In genomic region chr2:180219471-180219870, GRCh38 we compare ENCODE assay signal across 21 cellular contexts.
"Had no signal": no experiment of that assay in that cellular context is flagged by ENCODE, and none has a peak within 500 bp of the region (broad histone marks: within the 10 kb centered on the region; RNA-seq: fewer than 3 reads in every experiment).

No MANE protein-coding gene starts in this region.

- H3K4me2 ChIP-seq: neural progenitor cell had no signal

- H3K27me3 ChIP-seq: neural progenitor cell, pancreas, stomach had no signal

- H3K4me3 ChIP-seq: coronary artery, neural progenitor cell, pancreas, skin epidermis, stomach, thoracic aorta had no signal

- ATAC-seq: activated CD4-positive, CD25-positive, alpha-beta regulatory T cell treated with anti-CD3 and anti-CD28 coated beads, Interleukin-2, amount 50 U/mL, for 24 hours; activated CD8-positive, alpha-beta memory T cell treated with anti-CD3 and anti-CD28 coated beads, Interleukin-2, amount 10 ng/mL, durations not matched to agents 7 days and 5 days; pancreas had no signal

- H3K27ac Mint-ChIP-seq: activated CD8-positive, alpha-beta memory T cell treated with anti-CD3 and anti-CD28 coated beads, Interleukin-2, amount 10 ng/mL, durations not matched to agents 7 days and 5 days; activated naive CD8-positive, alpha-beta T cell; mesothelial cell of epicardium; neural progenitor cell; T-helper 2 cell treated with Interferon-gamma antibody and Interleukin-4, amounts not matched to agents 5 μg/mL and 100 μg/mL, for 36 hours had no signal

- DNase-seq: activated CD4-positive, alpha-beta T cell treated with anti-CD3 and anti-CD28 coated beads, Interleukin-2, amount 50 U/mL, for 48 hours; activated CD8-positive, alpha-beta memory T cell treated with anti-CD3 and anti-CD28 coated beads, Interleukin-2, amount 10 ng/mL, durations not matched to agents 7 days and 5 days; activated gamma-delta T cell; activated T-cell treated with anti-CD3 and anti-CD28 coated beads, Interleukin-2, amount 50 U/mL, for 48 hours; anterior cingulate cortex; central memory CD4-positive, alpha-beta T cell; effector CD4-positive, alpha-beta T cell; hypothalamus; kidney glomerular epithelial cell; pancreas; retina; stimulated activated CD4-positive, alpha-beta T cell treated with anti-CD3 and anti-CD28 coated beads, Interleukin-4, amount 100 ng/mL, for 4 hours; stomach had no signal

- H3K9me3 ChIP-seq: pancreas had no signal

- H3K9ac ChIP-seq: neural progenitor cell had no signal

- H3K36me3 ChIP-seq: neural progenitor cell, pancreas, stomach, thoracic aorta had no signal

- H3K4me1 ChIP-seq: neural progenitor cell, pancreas had no signal

- H3K36me3 Mint-ChIP-seq: activated CD8-positive, alpha-beta memory T cell treated with anti-CD3 and anti-CD28 coated beads, Interleukin-2, amount 10 ng/mL, durations not matched to agents 7 days and 5 days; activated naive CD8-positive, alpha-beta T cell; neural progenitor cell had no signal

- H2AFZ ChIP-seq: neural progenitor cell had no signal

- H3K27ac ChIP-seq: coronary artery, neural progenitor cell, pancreas, skin epidermis, stomach, thoracic aorta had no signal

- H3K27me3 Mint-ChIP-seq: activated CD8-positive, alpha-beta memory T cell treated with anti-CD3 and anti-CD28 coated beads, Interleukin-2, amount 10 ng/mL, durations not matched to agents 7 days and 5 days had no signal

- H3K4me3 Mint-ChIP-seq: activated CD8-positive, alpha-beta memory T cell treated with anti-CD3 and anti-CD28 coated beads, Interleukin-2, amount 10 ng/mL, durations not matched to agents 7 days and 5 days; activated naive CD8-positive, alpha-beta T cell; mesothelial cell of epicardium; neural progenitor cell; T-helper 2 cell treated with Interferon-gamma antibody and Interleukin-4, amounts not matched to agents 5 μg/mL and 100 μg/mL, for 36 hours had no signal

- H3K4me1 Mint-ChIP-seq: activated CD8-positive, alpha-beta memory T cell treated with anti-CD3 and anti-CD28 coated beads, Interleukin-2, amount 10 ng/mL, durations not matched to agents 7 days and 5 days; neural progenitor cell had no signal
